In genomic region chr19:44374789-44375188, GRCh38 we compare ENCODE assay signal across 30 cellular contexts.
"Had no signal": no experiment of that assay in that cellular context is flagged by ENCODE, and none has a peak within 500 bp of the region (broad histone marks: within the 10 kb centered on the region; RNA-seq: fewer than 3 reads in every experiment).

No MANE protein-coding gene starts in this region.

- DNase-seq: activated effector memory CD4-positive, alpha-beta T cell treated with anti-CD3 and anti-CD28 coated beads, Interleukin-2, amount 50 U/mL, for 16 hours; activated effector memory CD4-positive, alpha-beta T cell treated with Interleukin-2 at 50 U/mL for 16 hours; activated gamma-delta T cell; activated gamma-delta T cell treated with Interleukin-2 at 50 U/mL for 16 hours; activated naive CD4-positive, alpha-beta T cell; activated naive CD4-positive, alpha-beta T cell treated with anti-CD3 and anti-CD28 coated beads for 36 hours; activated naive CD4-positive, alpha-beta T cell treated with anti-CD3 and anti-CD28 coated beads, Interleukin-2, amount 10 ng/mL, durations not matched to agents 7 days and 5 days; activated naive CD4-positive, alpha-beta T cell treated with anti-CD3 and anti-CD28 coated beads, Interleukin-2, amount 50 U/mL, for 16 hours; activated naive CD4-positive, alpha-beta T cell treated with Interleukin-2 at 50 U/mL for 16 hours; activated naive CD8-positive, alpha-beta T cell treated with anti-CD3 and anti-CD28 coated beads for 36 hours; activated naive CD8-positive, alpha-beta T cell treated with anti-CD3 and anti-CD28 coated beads, Interleukin-2, amount 10 ng/mL, durations not matched to agents 7 days and 5 days; activated naive CD8-positive, alpha-beta T cell treated with anti-CD3 and anti-CD28 coated beads, Interleukin-2, amount 50 U/mL, for 24 hours; activated T-cell treated with anti-CD3 and anti-CD28 coated beads, Interleukin-2, amount 50 U/mL, for 4 hours; activated T-cell treated with anti-CD3 and anti-CD28 coated beads, Interleukin-2, amount 50 U/mL, for 48 hours; activated T-cell treated with anti-CD3 and anti-CD28 coated beads, Interleukin-2, amount 50 U/mL, for 72 hours; adrenal gland; amniotic stem cell; amygdala; anterior cingulate cortex; aorta; body of pancreas; brain microvascular endothelial cell; caudate nucleus; central memory CD4-positive, alpha-beta T cell; cerebellar nuclear complex had no signal

- H3K9me3 ChIP-seq: body of pancreas had no signal

- H3K36me3 ChIP-seq: adrenal gland, ascending aorta, brain microvascular endothelial cell, breast epithelium, cardiac muscle cell had no signal

- H3K4me3 ChIP-seq: adrenal gland, ascending aorta, body of pancreas, breast epithelium, cardiac muscle cell had no signal

- H3K27me3 ChIP-seq: adrenal gland, ascending aorta, body of pancreas, brain microvascular endothelial cell, breast epithelium, cardiac muscle cell had no signal

- H3K27ac ChIP-seq: adrenal gland, ascending aorta, body of pancreas, brain microvascular endothelial cell, breast epithelium, cardiac muscle cell had no signal

- ATAC-seq: activated naive CD4-positive, alpha-beta T cell treated with anti-CD3 and anti-CD28 coated beads, Interleukin-2, amount 50 U/mL, for 72 hours; activated naive CD8-positive, alpha-beta T cell treated with anti-CD3 and anti-CD28 coated beads, Interleukin-2, amount 50 U/mL, for 24 hours; activated T-cell treated with anti-CD3 and anti-CD28 coated beads, Interleukin-2, amount 50 U/mL, for 4 hours; activated T-cell treated with anti-CD3 and anti-CD28 coated beads, Interleukin-2, amount 50 U/mL, for 72 hours; activated T-helper 17 cell treated with anti-CD3 and anti-CD28 coated beads, Interleukin-2, amount 50 U/mL, for 72 hours; body of pancreas had no signal

- H3K4me1 ChIP-seq: adrenal gland, ascending aorta, body of pancreas, breast epithelium had no signal
